Comparison of ENCODE assay signal across 16 cellular contexts in the genomic region with DNA sequence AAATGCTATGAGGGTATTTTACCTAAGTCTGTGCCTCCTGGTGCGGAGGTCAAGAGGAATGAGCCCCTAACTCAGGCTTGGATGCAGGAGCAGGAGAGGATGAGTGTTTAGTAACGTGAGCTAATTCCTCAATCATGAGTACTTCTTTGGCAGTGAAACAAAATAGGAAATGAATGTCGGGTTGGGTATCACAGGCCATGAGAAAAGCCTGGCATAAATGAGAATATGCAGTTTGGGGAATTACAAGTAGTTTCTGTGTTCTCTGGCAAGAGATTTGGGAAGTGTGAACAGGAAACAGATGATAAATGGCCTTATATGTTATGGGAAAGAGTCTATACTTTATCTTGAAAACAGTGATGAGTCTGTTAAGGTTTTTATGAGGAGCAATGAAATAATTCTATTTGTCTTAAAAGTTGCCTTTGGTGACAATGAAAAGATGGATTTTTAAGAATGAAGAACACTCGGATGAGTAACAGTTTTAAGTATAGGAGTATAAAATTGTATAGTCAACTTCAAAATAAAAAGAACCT. TPM values are rescaled to one million over a fixed set of nuclear protein-coding genes. Genes with fewer than 3 reads are reported as not detected.
A peak's percentile ranks its signal among the peaks of the same experiment; 100 is the strongest.
DNase-seq lines count a peak whose midpoint lies in the region; ATAC-seq, FAIRE-seq and TF ChIP-seq lines count a peak whose summit lies in the region.
"Had no signal": no experiment of that assay in that cellular context is flagged by ENCODE, and none has a peak within 500 bp of the region (broad histone marks: within the 10 kb centered on the region; RNA-seq: fewer than 3 reads in every experiment).

No MANE protein-coding gene starts in this region.

- FAIRE-seq in HTR-8/SVneo (lab: Jason Lieb, UNC) (no peak), bronchial epithelial cell (lab: Jason Lieb, UNC) (no peak)
- FAIRE-seq: D721Med had no signal

- DNase-seq in AG10803 (ENCODE audit: low read depth), result peak; percentile 67
- peak; percentile 10 for DNase-seq in HTR-8/SVneo (ENCODE audit: insufficient read length, low spot score)
- DNase-seq in bronchial epithelial cell (ENCODE audit: low read depth), result peak; percentile 10
- peak; percentile 36 for DNase-seq in iris pigment epithelial cell (ENCODE audit: low read depth)
- DNase-seq in NCI-H446 (lab: John Stamatoyannopoulos, UW), result no peak
- DNase-seq: activated B cell treated with CpG ODN at 0.5 μM for 24 hours; activated effector memory CD4-positive, alpha-beta T cell treated with anti-CD3 and anti-CD28 coated beads, Interleukin-2, amount 50 U/mL, for 16 hours; aorta; NCI-H2107; stimulated activated naive CD8-positive, alpha-beta T cell treated with anti-CD3 and anti-CD28 coated beads, Interleukin-15, Interleukin-2, amounts not matched to agents 100 U/mL and 50 U/mL, for 24 hours; T-helper 1 cell had no signal

- ATAC-seq in GM18909 (IDR thresholded peaks at IDR 0.05; ENCODE audit: poor library complexity, unreplicated experiment) (no peak), HG02870 (IDR thresholded peaks at IDR 0.05; ENCODE audit: unreplicated experiment) (no peak), HG03520 (IDR thresholded peaks at IDR 0.05; ENCODE audit: unreplicated experiment) (no peak)
- ATAC-seq: left lobe of liver; stimulated activated naive CD8-positive, alpha-beta T cell treated with anti-CD3 and anti-CD28 coated beads, Interleukin-15, Interleukin-2, amounts not matched to agents 100 U/mL and 50 U/mL, for 24 hours had no signal

- TF ChIP-seq CTCF in AG10803 (conservative IDR thresholded peaks at IDR 0.05; ENCODE audit: low read length) (no peak), bronchial epithelial cell (IDR thresholded peaks at IDR 0.05; ENCODE audit: insufficient read depth, low read length, severe bottlenecking) (no peak)

- H3K4me3 ChIP-seq in AG10803 (ENCODE audit: low read length) (no peak overlapping the region), bronchial epithelial cell (ENCODE audit: low read depth, low read length) (no peak overlapping the region)

- H3K27me3 ChIP-seq in bronchial epithelial cell (ENCODE audit: control insufficient read depth, insufficient read depth, low read length), result no peaks in the 10 kb centered on the region

- no peaks in the 10 kb centered on the region for H3K36me3 ChIP-seq in bronchial epithelial cell (ENCODE audit: control insufficient read depth, insufficient read depth, low read length)

RNA-seq across cellular contexts. Expression of a gene that starts 59.0 kb away (rescaled TPM):
- total RNA-seq in bronchial epithelial cell, result 49.0 TPM in 2 replicates

Comparison
In these comparisons a context has a peak if more than half of its experiments do, and no peak if none do; other contexts are left out.
1. DNase-seq: peak in AG10803 (single experiment), HTR-8/SVneo (single experiment), bronchial epithelial cell (single experiment) and iris pigment epithelial cell (single experiment); none in NCI-H446 (0 of 2).